1 cellular context compared by ENCODE assay signal in genomic region chr12:57766464-57767311, GRCh38.
TF ChIP-seq lines count a peak whose summit lies in the region.

TSS of gene CYP27B1 (minus strand) at chr12:57767078. CDS start at chr12:57767041, 37 bp downstream.

TF ChIP-seq in HEK293, 187 proteins besides CTCF, POLR2A, EP300 and RAD21 (continued from another document):
- no peak for TF ChIP-seq PRDM4 (tag by site-specific recombination; IDR thresholded peaks at IDR 0.05)
- TF ChIP-seq ZNF214 (tag by site-specific recombination; IDR thresholded peaks at IDR 0.05; ENCODE audit: borderline replicate concordance), result no peak
- peak; percentile 80 for TF ChIP-seq ZNF600 (tag by site-specific recombination; IDR thresholded peaks at IDR 0.05)
- peak; percentile 52; the same call in 1 of the 2 replicates for TF ChIP-seq SP3 (tag by site-specific recombination; IDR thresholded peaks at IDR 0.05)
- TF ChIP-seq ZBTB20 (tag by site-specific recombination; IDR thresholded peaks at IDR 0.05), result peak; percentile 23; the same call in 1 of the 2 replicates
- TF ChIP-seq OSR2 (tag by site-specific recombination; IDR thresholded peaks at IDR 0.05), result peak; percentile 69
